In the genomic region with DNA sequence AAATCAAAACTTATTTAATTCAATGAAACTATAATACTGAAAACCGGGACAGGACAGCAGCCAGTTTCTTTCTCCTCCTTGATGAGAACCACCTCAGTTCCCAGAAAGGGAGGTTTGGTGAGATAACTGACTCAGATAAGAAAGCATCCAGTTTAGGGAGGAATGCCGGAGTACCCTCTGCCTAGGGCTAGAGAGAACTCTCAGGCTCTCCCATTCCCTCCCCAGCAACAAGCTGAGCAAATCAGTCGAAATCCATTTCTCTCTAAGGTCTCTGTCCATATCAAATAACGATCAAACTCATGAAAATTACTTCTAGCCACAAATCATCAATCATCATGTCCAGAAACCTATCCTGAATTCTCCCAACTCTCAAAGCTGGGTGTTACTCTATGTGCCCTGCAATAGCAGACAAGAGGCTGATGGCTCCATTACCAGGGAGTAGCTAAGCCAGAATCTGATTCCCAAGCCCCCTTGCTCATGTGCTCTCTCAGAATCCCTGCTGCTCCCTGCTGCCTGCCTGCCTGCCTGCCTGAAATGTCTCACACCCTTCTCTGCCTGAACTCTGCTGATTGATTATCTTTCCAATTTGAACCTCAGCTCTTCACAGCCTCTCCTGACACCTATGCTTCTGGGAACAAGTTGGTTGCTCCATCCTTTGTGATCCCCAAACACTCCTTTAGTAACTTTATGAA, we compare ENCODE assay signal across 1 cellular context.
A peak's percentile ranks its signal among the peaks of the same experiment; 100 is the strongest.
TF ChIP-seq lines count a peak whose summit lies in the region.

No MANE protein-coding gene starts in this region.

TF ChIP-seq in H1, 55 proteins besides CTCF, POLR2A, EP300 and RAD21:
- no peak for TF ChIP-seq CEBPB (IDR thresholded peaks at IDR 0.05; ENCODE audit: low read depth, low read length)
- TF ChIP-seq, protein P1, sequence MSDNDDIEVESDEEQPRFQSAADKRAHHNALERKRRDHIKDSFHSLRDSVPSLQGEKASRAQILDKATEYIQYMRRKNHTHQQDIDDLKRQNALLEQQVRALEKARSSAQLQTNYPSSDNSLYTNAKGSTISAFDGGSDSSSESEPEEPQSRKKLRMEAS (IDR thresholded peaks at IDR 0.05): peak; percentile 14; the same call in 1 of the 2 replicates
